ENCODE assay signal across 24 cellular contexts in the genomic region with DNA sequence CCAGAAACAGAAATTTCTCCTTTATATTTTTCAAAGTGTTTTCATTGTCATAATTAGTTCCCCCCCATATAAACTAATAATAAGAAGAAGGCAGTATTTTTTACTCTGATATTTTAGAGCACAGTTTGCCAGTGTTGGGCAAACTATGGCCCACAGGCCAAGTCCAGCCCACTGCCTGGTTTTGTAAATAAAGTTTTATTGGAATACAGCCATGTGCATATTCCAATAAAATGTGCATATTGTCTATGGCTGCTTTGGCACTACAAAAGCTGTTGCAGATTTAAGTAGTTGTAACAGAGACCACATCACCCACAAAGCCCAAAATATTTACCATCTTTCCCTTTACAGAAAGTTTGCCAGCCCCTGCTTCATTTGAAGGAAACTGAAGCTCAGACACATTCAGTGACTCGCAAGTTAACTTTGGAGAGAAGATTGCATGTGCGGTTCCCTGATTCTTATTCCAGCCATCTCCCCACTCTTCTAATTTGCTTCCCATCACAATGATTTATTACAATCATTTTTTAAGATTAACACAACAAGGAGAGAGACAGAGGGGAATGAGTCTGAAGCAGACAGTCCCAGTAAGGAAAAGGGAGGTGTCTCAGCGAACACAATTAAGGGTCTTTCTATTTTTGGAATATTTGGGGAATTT. TPM values are rescaled to one million over a fixed set of nuclear protein-coding genes. Genes with fewer than 3 reads are reported as not detected.
DNase-seq lines count a peak whose midpoint lies in the region; ATAC-seq, FAIRE-seq and TF ChIP-seq lines count a peak whose summit lies in the region.
"Had no signal": no experiment of that assay in that cellular context is flagged by ENCODE, and none has a peak within 500 bp of the region (broad histone marks: within the 10 kb centered on the region; RNA-seq: fewer than 3 reads in every experiment).

No MANE protein-coding gene starts in this region.

- H3K4me1 Mint-ChIP-seq in astrocyte (ENCODE audit: low read depth, unreplicated experiment) = peaks cover 37% of the 10 kb centered on the region
- peaks cover 53 to 90% (median 68%) of the 10 kb centered on the region in 7 donors for H3K4me1 Mint-ChIP-seq in naive thymus-derived CD4-positive, alpha-beta T cell
- H3K4me1 Mint-ChIP-seq in CD8-positive, alpha-beta memory T cell = peaks cover 56 to 82% (median 77%) of the 10 kb centered on the region in 3 donors

- H2AFZ ChIP-seq in astrocyte (ENCODE audit: low read depth, low read length) = no peak overlapping the region

- POLR2A ChIA-PET in naive thymus-derived CD4-positive, alpha-beta T cell (lab: Charles Lee) = interaction anchor here (1.6 kb wide), 1 partner anchor 31 kb away, joined by 3 read pairs; no protein-coding TSS in a partner anchor
- POLR2A ChIA-PET in CD8-positive, alpha-beta memory T cell (lab: Charles Lee) = no interaction called here

- H3K27ac Mint-ChIP-seq in astrocyte (ENCODE audit: unreplicated experiment) = peak overlapping the region; percentile 34
- H3K27ac Mint-ChIP-seq in naive thymus-derived CD4-positive, alpha-beta T cell = peak overlapping the region in 8 of 9 donors; percentile 53 to 83 (median 68)
- H3K27ac Mint-ChIP-seq in CD8-positive, alpha-beta memory T cell = peak overlapping the region in 3 of 8 donors; percentile 37 to 62 (median 44)
- H3K27ac Mint-ChIP-seq: T-helper 1 cell treated with Interleukin-12 subunit alpha and Interleukin-12 subunit beta and Interleukin-4 antibody, amounts not matched to agents 30 μg/mL and 1 μg/mL, for 36 hours had no signal

- peaks cover 2% of the 10 kb centered on the region for H3K9me3 Mint-ChIP-seq in astrocyte (ENCODE audit: unreplicated experiment)
- peaks cover 0 to 3% (median 0%) of the 10 kb centered on the region in 11 donors for H3K9me3 Mint-ChIP-seq in naive thymus-derived CD4-positive, alpha-beta T cell
- H3K9me3 Mint-ChIP-seq in CD8-positive, alpha-beta memory T cell = no peaks in the 10 kb centered on the region
- H3K9me3 Mint-ChIP-seq: activated T-cell treated with anti-CD3 and anti-CD28 coated beads, Interleukin-2, amount 50 U/mL, for 4 hours; T-helper 1 cell treated with Interleukin-12 subunit alpha and Interleukin-12 subunit beta and Interleukin-4 antibody, amounts not matched to agents 30 μg/mL and 1 μg/mL, for 36 hours had no signal

- H3K4me3 ChIP-seq in astrocyte (ENCODE audit: insufficient read depth, low read depth, low read length) = no peak overlapping the region
- no peak overlapping the region for H3K4me3 ChIP-seq in naive thymus-derived CD4-positive, alpha-beta T cell (ENCODE audit: low read length)
- H3K4me3 ChIP-seq in CD8-positive, alpha-beta memory T cell (ENCODE audit: low read length) = no peak overlapping the region
- H3K4me3 ChIP-seq: esophagus squamous epithelium, heart left ventricle, lung had no signal

- peaks cover 13% of the 10 kb centered on the region for H3K4me1 ChIP-seq in astrocyte (ENCODE audit: insufficient read depth, low read length)
- peaks cover 6 to 47% of the 10 kb centered on the region in 2 donors for H3K4me1 ChIP-seq in naive thymus-derived CD4-positive, alpha-beta T cell (ENCODE audit: control insufficient read depth in 2 of 2, insufficient read depth in 2 of 2, low read length in 2 of 2)
- peaks cover 50% of the 10 kb centered on the region for H3K4me1 ChIP-seq in CD8-positive, alpha-beta memory T cell (ENCODE audit: insufficient read depth, low read length)

- no peak for FAIRE-seq in astrocyte (lab: Jason Lieb, UNC)

- peak; percentile 37 for DNase-seq in AG20443 (ENCODE audit: low spot score)
- peak; percentile 77 for DNase-seq in EH (ENCODE audit: low read depth)
- DNase-seq in astrocyte (ENCODE audit: low read depth) = peak; percentile 64
- no peak for DNase-seq in naive thymus-derived CD4-positive, alpha-beta T cell
- DNase-seq in SW 1271 (lab: John Stamatoyannopoulos, UW) = no peak
- DNase-seq in CD8-positive, alpha-beta memory T cell = no peak
- DNase-seq: activated CD4-positive, alpha-beta T cell treated with anti-CD3 and anti-CD28 coated beads, Interleukin-2, amount 50 U/mL, for 48 hours; activated T-cell treated with anti-CD3 and anti-CD28 coated beads, Interleukin-2, amount 50 U/mL, for 4 hours; BE2C; caudate nucleus; esophagus squamous epithelium; H7; heart left ventricle; islet precursor cell; NCI-H1436 treated with DMSO at 0.1 percent for 48 hours; NCI-H2171 treated with DMSO at 0.1 percent for 48 hours; SHP77 treated with DMSO at 0.1 percent for 48 hours; stimulated activated CD4-positive, alpha-beta T cell treated with anti-CD3 and anti-CD28 coated beads, Interleukin-1b, Interleukin-23, amount 100 ng/mL, for 48 hours; stimulated activated naive CD4-positive, alpha-beta T cell treated with Interleukin-2 at 50 U/mL for 16 hours had no signal

- ATAC-seq in naive thymus-derived CD4-positive, alpha-beta T cell = no peak
- ATAC-seq in GM21576 (IDR thresholded peaks at IDR 0.05; ENCODE audit: unreplicated experiment) (no peak), GM21528 (IDR thresholded peaks at IDR 0.05; ENCODE audit: low FRiP score, unreplicated experiment) (no peak)
- ATAC-seq: activated T-cell treated with anti-CD3 and anti-CD28 coated beads, Interleukin-2, amount 50 U/mL, for 4 hours; heart left ventricle had no signal

- no peak overlapping the region for H3K4me3 Mint-ChIP-seq in astrocyte (ENCODE audit: unreplicated experiment)
- H3K4me3 Mint-ChIP-seq in naive thymus-derived CD4-positive, alpha-beta T cell = peak overlapping the region in 4 of 10 donors; percentile 15 to 44 (median 23)
- H3K4me3 Mint-ChIP-seq in CD8-positive, alpha-beta memory T cell = no peak overlapping the region
- H3K4me3 Mint-ChIP-seq: activated T-cell treated with anti-CD3 and anti-CD28 coated beads, Interleukin-2, amount 50 U/mL, for 4 hours; T-helper 1 cell treated with Interleukin-12 subunit alpha and Interleukin-12 subunit beta and Interleukin-4 antibody, amounts not matched to agents 30 μg/mL and 1 μg/mL, for 36 hours had no signal

- no peak overlapping the region for H3K4me2 ChIP-seq in astrocyte (ENCODE audit: low read length)

- intact Hi-C loops in naive thymus-derived CD4-positive, alpha-beta T cell (cut with micrococcal nuclease) = loop anchor here (5.0 kb wide), 3 partner anchors 87 to 423 kb away; no protein-coding TSS in a partner anchor

- no peaks in the 10 kb centered on the region for H3K27me3 Mint-ChIP-seq in astrocyte (ENCODE audit: low read depth, unreplicated experiment)
- H3K27me3 Mint-ChIP-seq in naive thymus-derived CD4-positive, alpha-beta T cell = no peaks in the 10 kb centered on the region
- peaks cover 0 to 3% of the 10 kb centered on the region in 2 donors for H3K27me3 Mint-ChIP-seq in CD8-positive, alpha-beta memory T cell

- TF ChIP-seq CTCF in astrocyte (IDR thresholded peaks at IDR 0.05; ENCODE audit: insufficient read depth, low read depth, low read length) = no peak

- H3K79me2 ChIP-seq in astrocyte (ENCODE audit: insufficient read depth, low read length) = peaks cover 38% of the 10 kb centered on the region

- H4K20me1 ChIP-seq in astrocyte (ENCODE audit: insufficient read depth, low read length) = peaks cover 20% of the 10 kb centered on the region

- no peaks in the 10 kb centered on the region for H3K27me3 ChIP-seq in astrocyte (ENCODE audit: insufficient read depth, low read length)
- H3K27me3 ChIP-seq in naive thymus-derived CD4-positive, alpha-beta T cell (ENCODE audit: control insufficient read depth in 2 of 2, insufficient read depth in 2 of 2, low read length in 2 of 2) = no peaks in the 10 kb centered on the region
- no peaks in the 10 kb centered on the region for H3K27me3 ChIP-seq in CD8-positive, alpha-beta memory T cell (ENCODE audit: insufficient read depth, low read length, poor library complexity, severe bottlenecking)
- H3K27me3 ChIP-seq: BE2C, esophagus squamous epithelium, heart left ventricle had no signal

- no peak overlapping the region for H3K27ac ChIP-seq in astrocyte (ENCODE audit: low read depth, low read length)
- H3K27ac ChIP-seq in naive thymus-derived CD4-positive, alpha-beta T cell (ENCODE audit: low read depth, low read length) = no peak overlapping the region
- no peak overlapping the region for H3K27ac ChIP-seq in CD8-positive, alpha-beta memory T cell (ENCODE audit: low read depth, low read length)
- H3K27ac ChIP-seq: VCaP had no signal

- H3K9ac ChIP-seq in astrocyte (ENCODE audit: low read length) = no peak overlapping the region

- peaks cover 13% of the 10 kb centered on the region for H3K36me3 Mint-ChIP-seq in astrocyte (ENCODE audit: low read depth, unreplicated experiment)
- H3K36me3 Mint-ChIP-seq in naive thymus-derived CD4-positive, alpha-beta T cell = peaks cover 0 to 35% (median 13%) of the 10 kb centered on the region in 5 donors
- peaks cover 11 to 34% (median 27%) of the 10 kb centered on the region in 3 donors for H3K36me3 Mint-ChIP-seq in CD8-positive, alpha-beta memory T cell

- CTCF ChIA-PET in naive thymus-derived CD4-positive, alpha-beta T cell (lab: Charles Lee) = interaction anchor here (0.6 kb wide), 1 partner anchor 186 kb away, joined by 3 read pairs; no protein-coding TSS in a partner anchor
- CTCF ChIA-PET in CD8-positive, alpha-beta memory T cell (lab: Charles Lee) = no interaction called here

- no peaks in the 10 kb centered on the region for H3K36me3 ChIP-seq in astrocyte (ENCODE audit: insufficient read depth, low read length)
- no peaks in the 10 kb centered on the region for H3K36me3 ChIP-seq in naive thymus-derived CD4-positive, alpha-beta T cell (ENCODE audit: control insufficient read depth in 2 of 3, insufficient read depth in 3 of 3, low read length in 3 of 3)
- no peaks in the 10 kb centered on the region for H3K36me3 ChIP-seq in CD8-positive, alpha-beta memory T cell (ENCODE audit: insufficient read depth, low read length)
- H3K36me3 ChIP-seq: BE2C, esophagus squamous epithelium had no signal

- no peaks in the 10 kb centered on the region for H3K9me3 ChIP-seq in astrocyte (ENCODE audit: insufficient read depth, low read depth, low read length)
- no peaks in the 10 kb centered on the region for H3K9me3 ChIP-seq in naive thymus-derived CD4-positive, alpha-beta T cell (ENCODE audit: control insufficient read depth in 2 of 3, low read length in 3 of 3)
- no peaks in the 10 kb centered on the region for H3K9me3 ChIP-seq in CD8-positive, alpha-beta memory T cell (ENCODE audit: low read length)
- H3K9me3 ChIP-seq: BE2C, esophagus squamous epithelium, heart left ventricle had no signal

RNA-seq across cellular contexts. Expression of gene RFTN1, which starts 48.9 kb away (rescaled TPM):
- total RNA-seq in astrocyte = 49.5 and 56.8 TPM in 2 replicates
- 10 to 100 TPM; 51.1 to 68.8 (median 61.5) TPM for total RNA-seq in naive thymus-derived CD4-positive, alpha-beta T cell
- polyA plus RNA-seq in naive thymus-derived CD4-positive, alpha-beta T cell = 10 to 100 TPM; 44.8 to 53.2 TPM
- total RNA-seq in CD8-positive, alpha-beta memory T cell = 100 to 1,000 TPM; 125 to 126 TPM
- polyA plus RNA-seq in CD8-positive, alpha-beta memory T cell = 87.4 TPM

Comparison
In these comparisons a context has a peak if more than half of its experiments do, and no peak if none do; other contexts are left out.
1. DNase-seq: peak in AG20443 (single experiment), EH (single experiment) and astrocyte (single experiment); none in naive thymus-derived CD4-positive, alpha-beta T cell (0 of 9), SW 1271 (0 of 2) and CD8-positive, alpha-beta memory T cell (0 of 5).